Comparison of ENCODE assay signal across 1 cellular context in the genomic region with DNA sequence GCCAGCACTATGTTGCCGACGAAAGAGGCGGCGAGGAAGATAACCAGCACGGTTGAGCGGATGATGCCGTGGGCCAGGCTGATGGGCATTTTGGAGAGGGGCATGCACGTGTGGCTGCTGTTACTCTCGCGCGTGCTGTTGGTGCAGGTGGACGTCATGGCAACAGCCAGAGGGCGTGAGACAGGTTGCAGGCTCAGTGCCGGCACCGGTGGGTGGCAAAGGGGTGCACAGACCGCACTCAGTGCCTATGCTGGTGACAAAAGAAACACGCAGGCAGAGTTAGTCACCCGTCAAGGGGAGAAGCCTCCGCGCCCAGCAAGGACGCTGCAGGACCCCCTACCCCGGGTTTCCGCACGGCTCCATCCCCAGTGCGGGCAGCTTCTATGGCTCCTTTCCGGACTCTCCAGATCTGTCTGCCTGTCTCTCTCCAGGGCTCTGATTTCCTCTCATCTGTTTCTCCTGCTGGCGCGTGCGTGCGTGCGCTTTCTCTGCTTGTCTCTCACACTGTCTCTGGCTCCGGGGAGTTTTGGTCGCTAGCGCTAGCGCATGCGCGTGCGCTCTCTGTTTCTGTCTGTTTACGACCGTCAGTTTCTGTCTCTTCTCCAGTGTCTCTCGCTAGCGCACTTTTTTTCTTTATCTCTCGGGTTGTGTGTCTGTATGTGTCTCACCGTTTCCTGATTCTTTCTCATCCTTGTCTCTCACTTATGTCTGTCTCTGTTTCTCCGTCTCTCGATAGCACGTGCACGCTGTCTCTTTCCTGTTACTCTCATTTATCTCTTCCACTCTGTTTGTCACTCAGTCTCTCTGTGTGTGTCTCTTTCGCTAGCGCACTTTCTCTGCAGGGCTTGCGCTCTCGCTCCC.
TF ChIP-seq lines count a peak whose summit lies in the region.

No MANE protein-coding gene starts in this region.

TF ChIP-seq in HEK293, 187 proteins besides CTCF, POLR2A, EP300 and RAD21 (continued from another document):
- no peak for TF ChIP-seq ZNF518A (tag by site-specific recombination; conservative IDR thresholded peaks at IDR 0.05; ENCODE audit: low read depth)
- TF ChIP-seq AEBP2 (tag by site-specific recombination; IDR thresholded peaks at IDR 0.05; ENCODE audit: borderline replicate concordance), result no peak
- no peak for TF ChIP-seq ZNF747 (tag by site-specific recombination; IDR thresholded peaks at IDR 0.05)
- TF ChIP-seq ZNF174 (tag by site-specific recombination; IDR thresholded peaks at IDR 0.05), result no peak
- 0 out of 2 replicates have a peak, but pooled peaks have one; percentile 31 for TF ChIP-seq ZNF501 (tag by site-specific recombination; IDR thresholded peaks at IDR 0.05)
- TF ChIP-seq ZNF23 (tag by site-specific recombination; IDR thresholded peaks at IDR 0.05; ENCODE audit: borderline replicate concordance), result no peak
- TF ChIP-seq ZNF777 (tag by site-specific recombination; IDR thresholded peaks at IDR 0.05; ENCODE audit: borderline replicate concordance), result no peak; the same call in 1 of the 2 replicates
- no peak for TF ChIP-seq SCRT2 (tag by site-specific recombination; IDR thresholded peaks at IDR 0.05)
- no peak for TF ChIP-seq ZNF19 (tag by site-specific recombination; IDR thresholded peaks at IDR 0.05; ENCODE audit: low read depth)
- peak; percentile 11; the same call in 1 of the 2 replicates for TF ChIP-seq GLIS1 (tag by site-specific recombination; IDR thresholded peaks at IDR 0.05)
- TF ChIP-seq ZNF513 (tag by site-specific recombination; IDR thresholded peaks at IDR 0.05), result no peak
- TF ChIP-seq ZNF677 (tag by site-specific recombination; IDR thresholded peaks at IDR 0.05), result no peak
- no peak for TF ChIP-seq KLF17 (tag by site-specific recombination; IDR thresholded peaks at IDR 0.05)
- TF ChIP-seq ZSCAN16 (tag by site-specific recombination; IDR thresholded peaks at IDR 0.05), result no peak
- no peak for TF ChIP-seq ZNF558 (tag by site-specific recombination; IDR thresholded peaks at IDR 0.05)
- no peak for TF ChIP-seq ZNF239 (tag by site-specific recombination; IDR thresholded peaks at IDR 0.05)
- peak; percentile 84 for TF ChIP-seq ZBTB17 (tag by site-specific recombination; IDR thresholded peaks at IDR 0.05)
- TF ChIP-seq, protein P1, sequence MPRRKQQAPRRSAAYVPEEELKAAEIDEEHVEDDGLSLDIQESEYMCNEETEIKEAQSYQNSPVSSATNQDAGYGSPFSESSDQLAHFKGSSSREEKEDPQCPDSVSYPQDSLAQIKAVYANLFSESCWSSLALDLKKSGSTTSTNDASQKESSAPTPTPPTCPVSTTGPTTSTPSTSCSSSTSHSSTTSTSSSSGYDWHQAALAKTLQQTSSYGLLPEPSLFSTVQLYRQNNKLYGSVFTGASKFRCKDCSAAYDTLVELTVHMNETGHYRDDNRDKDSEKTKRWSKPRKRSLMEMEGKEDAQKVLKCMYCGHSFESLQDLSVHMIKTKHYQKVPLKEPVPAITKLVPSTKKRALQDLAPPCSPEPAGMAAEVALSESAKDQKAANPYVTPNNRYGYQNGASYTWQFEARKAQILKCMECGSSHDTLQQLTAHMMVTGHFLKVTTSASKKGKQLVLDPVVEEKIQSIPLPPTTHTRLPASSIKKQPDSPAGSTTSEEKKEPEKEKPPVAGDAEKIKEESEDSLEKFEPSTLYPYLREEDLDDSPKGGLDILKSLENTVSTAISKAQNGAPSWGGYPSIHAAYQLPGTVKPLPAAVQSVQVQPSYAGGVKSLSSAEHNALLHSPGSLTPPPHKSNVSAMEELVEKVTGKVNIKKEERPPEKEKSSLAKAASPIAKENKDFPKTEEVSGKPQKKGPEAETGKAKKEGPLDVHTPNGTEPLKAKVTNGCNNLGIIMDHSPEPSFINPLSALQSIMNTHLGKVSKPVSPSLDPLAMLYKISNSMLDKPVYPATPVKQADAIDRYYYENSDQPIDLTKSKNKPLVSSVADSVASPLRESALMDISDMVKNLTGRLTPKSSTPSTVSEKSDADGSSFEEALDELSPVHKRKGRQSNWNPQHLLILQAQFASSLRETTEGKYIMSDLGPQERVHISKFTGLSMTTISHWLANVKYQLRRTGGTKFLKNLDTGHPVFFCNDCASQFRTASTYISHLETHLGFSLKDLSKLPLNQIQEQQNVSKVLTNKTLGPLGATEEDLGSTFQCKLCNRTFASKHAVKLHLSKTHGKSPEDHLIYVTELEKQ (tag by site-specific recombination; IDR thresholded peaks at IDR 0.05; ENCODE audit: borderline replicate concordance), result no peak
- no peak for TF ChIP-seq ZNF202 (tag by site-specific recombination; IDR thresholded peaks at IDR 0.05; ENCODE audit: borderline replicate concordance)
- TF ChIP-seq ZNF792 (tag by site-specific recombination; IDR thresholded peaks at IDR 0.05), result no peak
- 0 out of 2 replicates have a peak, but pooled peaks have one; percentile 43 for TF ChIP-seq ZNF692 (tag by site-specific recombination; IDR thresholded peaks at IDR 0.05)
- no peak for TF ChIP-seq BCL6B (tag by site-specific recombination; IDR thresholded peaks at IDR 0.05)
- TF ChIP-seq KLF10 (tag by site-specific recombination; IDR thresholded peaks at IDR 0.05), result no peak
- no peak for TF ChIP-seq ZNF184 (tag by site-specific recombination; IDR thresholded peaks at IDR 0.05)
- no peak; the same call in 1 of the 2 replicates for TF ChIP-seq KLF16 (tag by site-specific recombination; IDR thresholded peaks at IDR 0.05)
- no peak for TF ChIP-seq YY2 (tag by site-specific recombination; IDR thresholded peaks at IDR 0.05)
- TF ChIP-seq ZNF423 (tag by site-specific recombination; IDR thresholded peaks at IDR 0.05), result no peak
